Comparison of ENCODE assay signal across 16 cellular contexts in genomic region chr18:723541-723940, GRCh38.
"Had no signal": no experiment of that assay in that cellular context is flagged by ENCODE, and none has a peak within 500 bp of the region (broad histone marks: within the 10 kb centered on the region; RNA-seq: fewer than 3 reads in every experiment).

No MANE protein-coding gene starts in this region.

- H3K4me3 ChIP-seq: ascending aorta, cardiac muscle cell, esophagus muscularis mucosa, lung, sigmoid colon, spleen, thoracic aorta had no signal

- DNase-seq: activated CD4-positive, alpha-beta T cell treated with anti-CD3 and anti-CD28 coated beads, Interleukin-2, amount 50 U/mL, for 48 hours; activated CD4-positive, CD25-positive, alpha-beta regulatory T cell treated with anti-CD3 and anti-CD28 coated beads, Interleukin-2, amount 50 U/mL, for 72 hours; activated naive CD4-positive, alpha-beta T cell; islet precursor cell; sigmoid colon; spleen; T-helper 1 cell; T1000 had no signal

- H3K27ac ChIP-seq: ascending aorta, cardiac muscle cell, esophagus muscularis mucosa, parathyroid adenoma, sigmoid colon, spleen, thoracic aorta had no signal

- H3K27me3 ChIP-seq: ascending aorta, cardiac muscle cell, esophagus muscularis mucosa, sigmoid colon, spleen had no signal

- FAIRE-seq: colon had no signal

- H3K27ac Mint-ChIP-seq: activated T-helper 1 cell treated with anti-CD3 and anti-CD28 coated beads, Interleukin-12 subunit alpha, Interleukin-12 subunit beta, Interleukin-2, Interleukin-4 antibody, amounts not matched to agents 30 ng/mL and 10 ng/mL and 1 ng/mL, durations not matched to agents 14 hours and 24 hours and 36 hours had no signal

- H3K9me3 ChIP-seq: ascending aorta, esophagus muscularis mucosa, sigmoid colon, spleen, thoracic aorta had no signal

- H3K4me1 ChIP-seq: ascending aorta, esophagus muscularis mucosa, parathyroid adenoma, sigmoid colon, spleen had no signal

- H3K4me3 Mint-ChIP-seq: activated T-helper 1 cell treated with anti-CD3 and anti-CD28 coated beads, Interleukin-12 subunit alpha, Interleukin-12 subunit beta, Interleukin-2, Interleukin-4 antibody, amounts not matched to agents 30 ng/mL and 10 ng/mL and 1 ng/mL, durations not matched to agents 14 hours and 24 hours and 36 hours had no signal

- H3K36me3 ChIP-seq: thoracic aorta had no signal

- H3K9me3 Mint-ChIP-seq: activated T-helper 1 cell treated with anti-CD3 and anti-CD28 coated beads, Interleukin-12 subunit alpha, Interleukin-12 subunit beta, Interleukin-2, Interleukin-4 antibody, amounts not matched to agents 30 ng/mL and 10 ng/mL and 1 ng/mL, durations not matched to agents 14 hours and 24 hours and 36 hours had no signal
